7 cellular contexts compared by ENCODE assay signal in the genomic region with DNA sequence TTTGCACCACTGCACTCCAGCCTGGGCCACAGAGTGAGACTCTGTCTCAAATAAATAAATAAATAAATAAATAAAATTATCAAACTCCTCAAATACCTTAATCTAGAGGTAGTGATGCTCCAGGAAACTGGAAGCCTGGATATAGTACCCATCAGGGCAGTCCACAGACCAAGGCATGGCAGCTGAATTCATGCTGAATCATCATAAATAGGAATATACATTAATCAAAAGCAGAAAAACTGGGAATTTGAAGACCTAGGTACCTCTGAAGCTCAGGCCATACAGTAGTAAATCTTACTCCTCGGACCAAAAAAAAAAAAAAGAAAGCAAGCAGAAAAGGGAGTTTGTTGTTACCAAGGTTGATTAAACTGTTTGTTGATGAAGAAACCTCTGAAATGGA.
"Had no signal": no experiment of that assay in that cellular context is flagged by ENCODE, and none has a peak within 500 bp of the region (broad histone marks: within the 10 kb centered on the region; RNA-seq: fewer than 3 reads in every experiment).

No MANE protein-coding gene starts in this region.

- H3K27me3 Mint-ChIP-seq: IgD-negative memory B cell had no signal

- H3K9ac ChIP-seq: GM23248 had no signal

- H3K9me3 ChIP-seq: HAP-1 had no signal

- H3K36me3 ChIP-seq: HAP-1 had no signal

- H3K27ac Mint-ChIP-seq: IgD-negative memory B cell had no signal

- H3K9me3 Mint-ChIP-seq: IgD-negative memory B cell had no signal

- H3K36me3 Mint-ChIP-seq: IgD-negative memory B cell had no signal

- H3K4me3 Mint-ChIP-seq: IgD-negative memory B cell had no signal

- H3K4me3 ChIP-seq: GM23248, HAP-1 had no signal

- ATAC-seq: HCT116 had no signal

- H3K27ac ChIP-seq: GM23248, HL-60 had no signal

- H3K4me1 Mint-ChIP-seq: IgD-negative memory B cell had no signal

- DNase-seq: GM23248, H7, KG1 had no signal

- H2AFZ ChIP-seq: GM23248 had no signal

- H3K4me1 ChIP-seq: HAP-1 had no signal
